ENCODE assay signal across 8 cellular contexts in the genomic region with DNA sequence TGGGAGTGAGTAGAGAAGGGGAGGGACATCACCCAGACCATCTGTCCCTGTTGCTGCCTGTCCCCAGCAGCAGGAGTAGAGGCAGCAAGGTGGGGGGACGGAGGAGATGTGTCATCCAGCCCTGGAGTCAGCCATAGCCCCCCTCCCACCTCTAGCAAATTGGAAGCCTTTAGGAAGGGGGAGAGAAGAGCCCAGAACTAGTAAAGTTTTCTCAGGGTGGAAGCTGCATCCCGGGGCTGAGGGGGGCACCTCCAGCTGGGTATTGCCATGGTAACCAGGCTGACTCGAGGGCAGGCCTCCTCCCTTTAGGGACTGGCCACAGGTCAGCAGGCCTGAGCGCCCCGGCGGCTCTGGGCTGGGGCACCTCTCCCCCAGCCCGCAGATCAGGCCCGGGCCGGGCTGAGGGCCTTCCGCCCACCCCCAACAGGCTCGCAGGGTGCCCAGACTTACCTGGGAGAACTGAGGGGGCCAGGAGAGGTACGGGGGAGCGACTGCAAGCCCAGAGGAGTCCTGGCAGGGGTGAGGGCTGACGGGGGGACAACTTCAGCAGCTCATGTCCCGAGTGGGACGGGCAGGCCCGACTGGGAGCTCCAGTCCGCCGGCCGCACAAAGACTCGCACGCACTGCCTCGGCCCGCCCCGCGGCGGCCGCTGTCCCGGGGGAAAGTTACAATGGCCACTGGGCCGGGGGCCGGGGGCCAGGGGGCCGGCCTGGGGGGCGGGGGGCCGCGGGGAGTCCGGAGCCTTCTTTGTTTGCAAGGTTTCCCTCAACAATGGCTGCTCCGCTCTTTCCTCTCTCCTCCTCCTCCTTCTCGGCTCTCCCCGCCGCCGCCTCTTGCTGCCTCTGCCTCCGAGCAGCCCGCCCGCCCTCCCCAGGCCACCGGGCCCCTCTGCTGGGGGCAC. TPM values are rescaled to one million over a fixed set of nuclear protein-coding genes. Genes with fewer than 3 reads are reported as not detected.
A peak's percentile ranks its signal among the peaks of the same experiment; 100 is the strongest.
DNase-seq lines count a peak whose midpoint lies in the region; ATAC-seq and TF ChIP-seq lines count a peak whose summit lies in the region.

No MANE protein-coding gene starts in this region.

- in situ Hi-C loops in ACHN (cut with HindIII; ENCODE audit: low pct_ligation_motif_present, low pct_unique_long_range_greater_than_20kb, low sequenced_read_pairs) = no loop called here

- TF ChIP-seq EP300 in sigmoid colon (IDR thresholded peaks at IDR 0.05) = no peak

- peak overlapping the region; percentile 71 for H3K9ac ChIP-seq in HUES48 (ENCODE audit: low read depth, low read length)

- H3K4me3 ChIP-seq in HUES48 (ENCODE audit: low read depth, low read length) = peak overlapping the region; percentile 87
- H3K4me3 ChIP-seq in right atrium auricular region = peak overlapping the region; percentile 70 to 77
- peak overlapping the region; percentile 59 to 87 (median 74) for H3K4me3 ChIP-seq in sigmoid colon

- H3K36me3 ChIP-seq in HUES48 (ENCODE audit: control insufficient read depth, insufficient read depth, low read length) = peaks cover 27% of the 10 kb centered on the region
- H3K36me3 ChIP-seq in right atrium auricular region = peaks cover 23% of the 10 kb centered on the region
- peaks cover 21 to 25% (median 23%) of the 10 kb centered on the region in 4 donors for H3K36me3 ChIP-seq in sigmoid colon

- H3K27ac ChIP-seq in HUES48 (ENCODE audit: low read depth, low read length) = peak overlapping the region; percentile 91
- peak overlapping the region; percentile 97 to 99 for H3K27ac ChIP-seq in right atrium auricular region
- H3K27ac ChIP-seq in sigmoid colon = peak overlapping the region; percentile 94 to 100 (median 100)

- TF ChIP-seq CTCF in right atrium auricular region (IDR thresholded peaks at IDR 0.05) (no peak), sigmoid colon (IDR thresholded peaks at IDR 0.05) (no peak)

- intact Hi-C loops in sigmoid colon (cut with DNase I) = no loop called here

- peak; percentile 13 for ATAC-seq in GM18867 (IDR thresholded peaks at IDR 0.05; ENCODE audit: unreplicated experiment)

- DNase-seq in ACHN = peak; percentile 25
- peak; percentile 20 for DNase-seq in activated naive CD4-positive, alpha-beta T cell treated with anti-CD3 and anti-CD28 coated beads, Interleukin-2, amount 50 U/mL, for 16 hours
- DNase-seq in right atrium auricular region (ENCODE audit: low spot score) = no peak
- DNase-seq in sigmoid colon = peak; percentile 75
- no peak for DNase-seq in RPMI8226
- no peak for DNase-seq in epidermal melanocyte (ENCODE audit: insufficient read length, low spot score)

- WGBS in sigmoid colon, 2 donors = 1% methylated on average over 45 of the region's 45 CpGs

- H3K4me1 ChIP-seq in HUES48 (ENCODE audit: control insufficient read depth, insufficient read depth, low read length) (peaks cover 56% of the 10 kb centered on the region), right atrium auricular region (peaks cover 0 to 68% of the 10 kb centered on the region in 2 donors), sigmoid colon (peaks cover 0 to 69% (median 64%) of the 10 kb centered on the region in 4 donors)

- TF ChIP-seq POLR2A in sigmoid colon (IDR thresholded peaks at IDR 0.05) = no peak

- no peaks in the 10 kb centered on the region for H3K27me3 ChIP-seq in HUES48 (ENCODE audit: control insufficient read depth, insufficient read depth, low read length)
- H3K27me3 ChIP-seq in right atrium auricular region = no peaks in the 10 kb centered on the region
- no peaks in the 10 kb centered on the region for H3K27me3 ChIP-seq in sigmoid colon

- no peaks in the 10 kb centered on the region for H3K9me3 ChIP-seq in HUES48 (ENCODE audit: control insufficient read depth, insufficient read depth, low read length)
- no peaks in the 10 kb centered on the region for H3K9me3 ChIP-seq in right atrium auricular region
- H3K9me3 ChIP-seq in sigmoid colon = no peaks in the 10 kb centered on the region

RNA-seq across cellular contexts. Expression of gene LDB1, which starts 6.0 kb away (rescaled TPM):
- total RNA-seq in right atrium auricular region (10 to 100 TPM; 32.2 to 59.7 TPM), sigmoid colon (10 to 100 TPM; 62.1 to 88.4 (median 76.4) TPM)
- polyA plus RNA-seq in sigmoid colon = 10 to 100 TPM; 10.4 to 34.0 (median 15.6) TPM

RNA-seq across cellular contexts. Expression of gene PPRC1, which starts 18.6 kb away (rescaled TPM):
- 10 to 100 TPM; 10.9 to 20.6 TPM for total RNA-seq in right atrium auricular region
- total RNA-seq in sigmoid colon = 10 to 100 TPM; 11.0 to 39.9 (median 13.0) TPM
- 10 to 100 TPM in 1 of 3 donors, 1 to 10 TPM in 2; 4.2 to 22.2 (median 4.2) TPM for polyA plus RNA-seq in sigmoid colon

RNA-seq across cellular contexts. Expression of gene NOLC1, which starts 38.0 kb away (rescaled TPM):
- total RNA-seq in right atrium auricular region = 10 to 100 TPM; 42.2 to 47.8 TPM
- total RNA-seq in sigmoid colon = 10 to 100 TPM; 30.2 to 50.0 (median 44.8) TPM
- polyA plus RNA-seq in sigmoid colon = 10 to 100 TPM; 14.4 to 51.4 (median 20.1) TPM

RNA-seq across cellular contexts. Expression of gene HPS6, which starts 49.1 kb away (rescaled TPM):
- total RNA-seq in right atrium auricular region = 10 to 100 TPM; 11.2 to 15.6 TPM
- total RNA-seq in sigmoid colon = 10 to 100 TPM; 12.5 to 18.9 (median 17.2) TPM
- 10 to 100 TPM in 2 of 3 donors, 1 to 10 TPM in 1; 9.0 to 13.4 (median 11.6) TPM for polyA plus RNA-seq in sigmoid colon

RNA-seq across cellular contexts. Expression of gene ARMH3, which starts 58.2 kb away (rescaled TPM):
- total RNA-seq in right atrium auricular region (10 to 100 TPM; 25.4 to 28.5 TPM), sigmoid colon (10 to 100 TPM; 18.5 to 23.2 (median 21.0) TPM)
- polyA plus RNA-seq in sigmoid colon = 10 to 100 TPM; 17.4 to 22.8 (median 18.5) TPM

Comparison
In these comparisons a context has a peak if more than half of its experiments do, and no peak if none do; other contexts are left out.
1. DNase-seq: peak in ACHN (single experiment), activated naive CD4-positive, alpha-beta T cell treated with anti-CD3 and anti-CD28 coated beads, Interleukin-2, amount 50 U/mL, for 16 hours (single experiment) and sigmoid colon (single experiment); none in right atrium auricular region (single experiment), RPMI8226 (single experiment) and epidermal melanocyte (single experiment).
2. Peak in every context shown above with its lines, with median percentiles within 50 percentile points of each other: H3K27ac ChIP-seq and H3K4me3 ChIP-seq.